ENCODE assay signal across 8 cellular contexts in genomic region chrX:77785400-77785745, GRCh38. TPM values are rescaled to one million over a fixed set of nuclear protein-coding genes. Genes with fewer than 3 reads are reported as not detected.
DNase-seq lines count a peak whose midpoint lies in the region; ATAC-seq and TF ChIP-seq lines count a peak whose summit lies in the region.

No MANE protein-coding gene starts in this region.

- peaks cover 57% of the 10 kb centered on the region for H3K79me2 ChIP-seq in KMS-11 (ENCODE audit: insufficient read depth, low read depth)

- no peaks in the 10 kb centered on the region for H3K4me1 Mint-ChIP-seq in Calu3 (ENCODE audit: low read depth, unreplicated experiment)

- DNase-seq in Calu3 (peak; percentile 5), left ventricle myocardium inferior (no peak), sciatic nerve (ENCODE audit: low spot score) (no peak), HK-2 (ENCODE audit: unreplicated experiment) (no peak), SKM-1 treated with dmso at 0.1 percent for 144 hours (lab: John Stamatoyannopoulos, UW; ENCODE audit: unreplicated experiment) (no peak)
- DNase-seq in activated naive CD4-positive, alpha-beta T cell treated with anti-CD3 and anti-CD28 coated beads, Interleukin-2, amount 50 U/mL, for 72 hours (ENCODE audit: low spot score in 2 of 2) = no peak

- H3K4me3 Mint-ChIP-seq in Calu3 (ENCODE audit: low read depth, unreplicated experiment) = peak overlapping the region; percentile 89

- CTCF ChIA-PET in Calu3 (lab: Charles Lee) = no interaction called here

- H3K36me3 Mint-ChIP-seq in Calu3 (ENCODE audit: insufficient read depth, unreplicated experiment) = peaks cover 35% of the 10 kb centered on the region
- H3K36me3 Mint-ChIP-seq in activated naive CD4-positive, alpha-beta T cell treated with anti-CD3 and anti-CD28 coated beads, Interleukin-2, amount 50 U/mL, for 72 hours = peaks cover 6 to 14% of the 10 kb centered on the region in 2 donors

- no peaks in the 10 kb centered on the region for H4K20me1 ChIP-seq in KMS-11 (ENCODE audit: insufficient read depth)

- H3K4me3 ChIP-seq in KMS-11 (IDR thresholded peaks at IDR 0.05; ENCODE audit: insufficient read depth, low read depth, low read length) (no peak overlapping the region), left ventricle myocardium inferior (peak overlapping the region; percentile 75)

- no peak overlapping the region for H2AFZ ChIP-seq in KMS-11 (ENCODE audit: low read depth)

- intact Hi-C loops in Calu3 (cut with micrococcal nuclease; ENCODE audit: unreplicated experiment) = loop anchor here (10.0 kb wide), 2 partner anchors 91 to 121 kb away; no protein-coding TSS in a partner anchor
- intact Hi-C loops in left ventricle myocardium inferior (cut with micrococcal nuclease) = no loop called here
- intact Hi-C loops in sciatic nerve (cut with DNase I) = no loop called here

- no peaks in the 10 kb centered on the region for H3K9me3 ChIP-seq in left ventricle myocardium inferior (replicated peaks)

- H3K36me3 ChIP-seq in KMS-11 (ENCODE audit: insufficient read depth) (no peaks in the 10 kb centered on the region), left ventricle myocardium inferior (no peaks in the 10 kb centered on the region)

- peak overlapping the region; percentile 80 for H3K4me2 ChIP-seq in KMS-11

- TF ChIP-seq CTCF in Calu3 (IDR thresholded peaks at IDR 0.05; ENCODE audit: unreplicated experiment) = no peak
- no peak for TF ChIP-seq CTCF in KMS-11 (conservative IDR thresholded peaks at IDR 0.05; ENCODE audit: low read depth, low read length)
- TF ChIP-seq CTCF in left ventricle myocardium inferior (IDR thresholded peaks at IDR 0.05; ENCODE audit: borderline replicate concordance) = no peak

- H3K9me3 Mint-ChIP-seq in Calu3 (ENCODE audit: low read depth, unreplicated experiment) = no peaks in the 10 kb centered on the region
- H3K9me3 Mint-ChIP-seq in activated naive CD4-positive, alpha-beta T cell treated with anti-CD3 and anti-CD28 coated beads, Interleukin-2, amount 50 U/mL, for 72 hours = no peaks in the 10 kb centered on the region

- no peaks in the 10 kb centered on the region for H3K27me3 ChIP-seq in KMS-11 (ENCODE audit: insufficient read depth, low read depth)
- H3K27me3 ChIP-seq in left ventricle myocardium inferior (ENCODE audit: low read depth) = no peaks in the 10 kb centered on the region

- peak overlapping the region; percentile 96 for H3K27ac Mint-ChIP-seq in Calu3 (ENCODE audit: unreplicated experiment)
- peak overlapping the region; percentile 87 to 96 for H3K27ac Mint-ChIP-seq in activated naive CD4-positive, alpha-beta T cell treated with anti-CD3 and anti-CD28 coated beads, Interleukin-2, amount 50 U/mL, for 72 hours

- H3K4me1 ChIP-seq in KMS-11 (ENCODE audit: low read depth, poor library complexity, severe bottlenecking) (peaks cover 37% of the 10 kb centered on the region), left ventricle myocardium inferior (peaks cover 34% of the 10 kb centered on the region)

- no peaks in the 10 kb centered on the region for H3K27me3 Mint-ChIP-seq in Calu3 (ENCODE audit: unreplicated experiment)

- BruUV-seq in Calu3 (replicated peaks; lab: Mats Ljungman, UMichigan) = no TSS peak

- no peak for ATAC-seq in activated naive CD4-positive, alpha-beta T cell treated with anti-CD3 and anti-CD28 coated beads, Interleukin-2, amount 50 U/mL, for 72 hours
- ATAC-seq in sciatic nerve (peak; percentile 76), GM18868 (IDR thresholded peaks at IDR 0.05; ENCODE audit: unreplicated experiment) (no peak)

- H3K27ac ChIP-seq in KMS-11 (no peak overlapping the region; the same call in 1 of the 2 replicates), left ventricle myocardium inferior (replicated peaks) (peak overlapping the region; percentile 90)

- peak overlapping the region; percentile 37; the same call in 1 of the 2 replicates for H3K9ac ChIP-seq in KMS-11

RNA-seq across cellular contexts. Expression of gene ATRX, which starts 0.6 kb away (rescaled TPM):
- total RNA-seq in Calu3 (2022) = 111 and 116 TPM in 2 replicates
- total RNA-seq in activated naive CD4-positive, alpha-beta T cell treated with anti-CD3 and anti-CD28 coated beads, Interleukin-2, amount 50 U/mL, for 72 hours = 10 to 100 TPM; 57.6 to 85.6 TPM
- 82.2 TPM for total RNA-seq in left ventricle myocardium inferior
- total RNA-seq in sciatic nerve = 141 TPM
